Comparison of ENCODE assay signal across 11 cellular contexts in the genomic region with DNA sequence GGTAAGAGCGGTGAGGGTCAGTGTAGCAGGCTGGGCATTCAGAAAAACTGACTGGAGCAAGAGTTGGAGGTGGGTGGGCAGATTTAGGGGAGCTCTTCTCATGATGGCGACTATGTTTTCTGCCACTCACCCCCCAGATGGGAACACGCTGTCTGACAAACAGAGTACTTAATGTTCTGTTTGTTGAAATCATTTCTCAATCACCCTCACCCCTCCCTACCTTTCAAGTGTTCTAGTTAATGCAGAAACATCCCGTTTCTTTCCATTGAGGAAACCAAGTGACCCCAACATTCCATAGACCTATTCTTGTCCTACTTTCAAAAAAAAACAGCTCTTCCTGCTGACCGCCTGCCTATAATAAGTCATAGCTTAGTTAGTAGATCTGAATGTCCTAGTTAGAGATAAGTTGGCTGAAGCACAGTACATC.
DNase-seq lines count a peak whose midpoint lies in the region; ATAC-seq and TF ChIP-seq lines count a peak whose summit lies in the region.
"Had no signal": no experiment of that assay in that cellular context is flagged by ENCODE, and none has a peak within 500 bp of the region (broad histone marks: within the 10 kb centered on the region; RNA-seq: fewer than 3 reads in every experiment).

No MANE protein-coding gene starts in this region.

- peaks cover 9 to 15% of the 10 kb centered on the region in 2 donors for H3K36me3 Mint-ChIP-seq in activated T-cell treated with anti-CD3 and anti-CD28 coated beads, Interleukin-2, amount 50 U/mL, for 72 hours (ENCODE audit: insufficient read depth in 2 of 2)
- H3K36me3 Mint-ChIP-seq in naive B cell = peaks cover 27 to 33% of the 10 kb centered on the region in 2 donors

- no peak for TF ChIP-seq POLR2A in esophagus muscularis mucosa (IDR thresholded peaks at IDR 0.05; ENCODE audit: low read depth)

- H3K4me3 ChIP-seq in esophagus muscularis mucosa (no peak overlapping the region), upper lobe of right lung (no peak overlapping the region)

- H3K9me3 Mint-ChIP-seq in activated T-cell treated with anti-CD3 and anti-CD28 coated beads, Interleukin-2, amount 50 U/mL, for 72 hours = peaks cover 5 to 7% of the 10 kb centered on the region in 2 donors
- H3K9me3 Mint-ChIP-seq in naive B cell = peaks cover 0 to 6% (median 2%) of the 10 kb centered on the region in 7 donors

- peaks cover 93% of the 10 kb centered on the region for H3K4me1 Mint-ChIP-seq in activated T-cell treated with anti-CD3 and anti-CD28 coated beads, Interleukin-2, amount 50 U/mL, for 72 hours (ENCODE audit: low read depth)
- peaks cover 80 to 90% (median 88%) of the 10 kb centered on the region in 3 donors for H3K4me1 Mint-ChIP-seq in naive B cell

- peak overlapping the region; percentile 62 to 72 for H3K4me3 Mint-ChIP-seq in activated T-cell treated with anti-CD3 and anti-CD28 coated beads, Interleukin-2, amount 50 U/mL, for 72 hours
- peak overlapping the region in 1 of 8 donors; percentile 27 for H3K4me3 Mint-ChIP-seq in naive B cell

- H3K27ac Mint-ChIP-seq in activated T-cell treated with anti-CD3 and anti-CD28 coated beads, Interleukin-2, amount 50 U/mL, for 72 hours = peak overlapping the region; percentile 96
- H3K27ac Mint-ChIP-seq in naive B cell = peak overlapping the region; percentile 54 to 94 (median 70)

- H3K27ac ChIP-seq in esophagus muscularis mucosa (replicated peaks in 1 of 4) (peak overlapping the region; percentile 74 to 80 (median 78)), upper lobe of right lung (peak overlapping the region; percentile 92)

- intact Hi-C loops in esophagus muscularis mucosa (cut with DNase I) (no loop called here), upper lobe of right lung (cut with DNase I) (loop anchor here (10.0 kb wide), 1 partner anchor 140 kb away; no protein-coding TSS in a partner anchor)

- H3K4me1 ChIP-seq in esophagus muscularis mucosa = peaks cover 29 to 45% (median 40%) of the 10 kb centered on the region in 4 donors
- H3K4me1 ChIP-seq in upper lobe of right lung = peaks cover 50% of the 10 kb centered on the region

- no peak for DNase-seq in activated T-cell treated with anti-CD3 and anti-CD28 coated beads, Interleukin-2, amount 50 U/mL, for 72 hours
- no peak for DNase-seq in activated T-cell treated with anti-CD3 and anti-CD28 coated beads, Interleukin-2, amount 50 U/mL, for 48 hours
- no peak for DNase-seq in esophagus muscularis mucosa (ENCODE audit: extremely low spot score)
- no peak for DNase-seq in naive B cell
- DNase-seq in upper lobe of right lung = no peak
- no peak for DNase-seq in CD1c-positive myeloid dendritic cell (ENCODE audit: extremely low spot score)
- no peak for DNase-seq in GM20000 (ENCODE audit: low spot score)
- DNase-seq: hippocampal formation, NCI-H2029 had no signal

- H3K27me3 ChIP-seq in esophagus muscularis mucosa (no peaks in the 10 kb centered on the region), upper lobe of right lung (no peaks in the 10 kb centered on the region)

- 68% methylated on average over 5 of the region's 5 CpGs for WGBS in esophagus muscularis mucosa

- TF ChIP-seq EP300 in esophagus muscularis mucosa (IDR thresholded peaks at IDR 0.05) = peak; percentile 76

- TF ChIP-seq CTCF in esophagus muscularis mucosa (IDR thresholded peaks at IDR 0.05) (no peak), upper lobe of right lung (IDR thresholded peaks at IDR 0.05) (no peak), GM20000 (IDR thresholded peaks at IDR 0.05; ENCODE audit: extremely low read depth, missing control alignments) (no peak)

- no peak for ATAC-seq in activated T-cell treated with anti-CD3 and anti-CD28 coated beads, Interleukin-2, amount 50 U/mL, for 72 hours (replicated peaks in 1 of 2)
- ATAC-seq in naive B cell (ENCODE audit: low read depth in 2 of 2) (no peak), upper lobe of right lung (peak; percentile 89), HG03097 (IDR thresholded peaks at IDR 0.05; ENCODE audit: low FRiP score, unreplicated experiment) (no peak)
- ATAC-seq: Panc1 had no signal

- H3K36me3 ChIP-seq in esophagus muscularis mucosa = no peaks in the 10 kb centered on the region
- H3K36me3 ChIP-seq in upper lobe of right lung = no peaks in the 10 kb centered on the region

- no peaks in the 10 kb centered on the region for H3K27me3 Mint-ChIP-seq in activated T-cell treated with anti-CD3 and anti-CD28 coated beads, Interleukin-2, amount 50 U/mL, for 72 hours (ENCODE audit: low read depth)
- H3K27me3 Mint-ChIP-seq in naive B cell = no peaks in the 10 kb centered on the region

- H3K9me3 ChIP-seq in esophagus muscularis mucosa (no peaks in the 10 kb centered on the region), upper lobe of right lung (no peaks in the 10 kb centered on the region)
